Comparison of ENCODE assay signal across 9 cellular contexts in genomic region chr7:135757719-135758411, GRCh38. TPM values are rescaled to one million over a fixed set of nuclear protein-coding genes. Genes with fewer than 3 reads are reported as not detected.
DNase-seq lines count a peak whose midpoint lies in the region; ATAC-seq and TF ChIP-seq lines count a peak whose summit lies in the region.
"Had no signal": no experiment of that assay in that cellular context is flagged by ENCODE, and none has a peak within 500 bp of the region (broad histone marks: within the 10 kb centered on the region; RNA-seq: fewer than 3 reads in every experiment).

No MANE protein-coding gene starts in this region.

- H3K27ac Mint-ChIP-seq in GM23338 = peak overlapping the region; percentile 22; the same call in 1 of the 2 replicates

- H3K4me1 Mint-ChIP-seq in GM23338 = peaks cover 27% of the 10 kb centered on the region

- H3K27me3 Mint-ChIP-seq in GM23338 (ENCODE audit: insufficient read depth, low read depth, poor library complexity) = peaks cover 5% of the 10 kb centered on the region

- no peaks in the 10 kb centered on the region for H4K20me1 ChIP-seq in GM23338 (replicated peaks; ENCODE audit: insufficient read depth)

- H3K4me3 ChIP-seq in GM23338 = no peak overlapping the region
- no peak overlapping the region for H3K4me3 ChIP-seq in brain microvascular endothelial cell (ENCODE audit: low read depth, low read length)
- H3K4me3 ChIP-seq in skin epidermis = peak overlapping the region in 1 of 7 experiments; percentile 19

- peaks cover 13% of the 10 kb centered on the region; the same call in 1 of the 2 replicates for H3K4me1 ChIP-seq in GM23338 (ENCODE audit: insufficient read depth)

- ATAC-seq in GM23338 = no peak
- ATAC-seq in HG03571 (IDR thresholded peaks at IDR 0.05; ENCODE audit: unreplicated experiment) = no peak

- in situ Hi-C loops in brain microvascular endothelial cell (cut with HindIII; ENCODE audit: low pct_ligation_motif_present, low sequenced_read_pairs) = no loop called here

- H3K36me3 ChIP-seq in GM23338 (ENCODE audit: insufficient read depth) = no peaks in the 10 kb centered on the region
- no peaks in the 10 kb centered on the region for H3K36me3 ChIP-seq in brain microvascular endothelial cell (replicated peaks)

- H2AFZ ChIP-seq in GM23338 = peak overlapping the region; percentile 60; the same call in 1 of the 2 replicates

- H3K9me3 Mint-ChIP-seq in GM23338 = peaks cover 7% of the 10 kb centered on the region

- H3K27me3 ChIP-seq in GM23338 (ENCODE audit: insufficient read depth) (no peaks in the 10 kb centered on the region), brain microvascular endothelial cell (replicated peaks) (no peaks in the 10 kb centered on the region)

- H3K4me3 Mint-ChIP-seq in GM23338 = no peak overlapping the region

- no peak for TF ChIP-seq CTCF in GM23338 (conservative IDR thresholded peaks at IDR 0.05; ENCODE audit: low read depth in 2 of 2)
- TF ChIP-seq CTCF in brain microvascular endothelial cell (IDR thresholded peaks at IDR 0.05; ENCODE audit: low read depth, low read length, missing control alignments) = no peak

- DNase-seq in GM23338 (ENCODE audit: low spot score) = no peak
- no peak for DNase-seq in brain microvascular endothelial cell
- peak; percentile 78 for DNase-seq in iris pigment epithelial cell (ENCODE audit: low read depth)
- no peak for DNase-seq in stimulated activated CD4-positive, alpha-beta T cell treated with anti-CD3 and anti-CD28 coated beads, Interleukin-15, amount 100 ng/mL, for 24 hours
- no peak for DNase-seq in DMS114 treated with DMSO at 0.1 percent for 48 hours (lab: John Stamatoyannopoulos, UW; ENCODE audit: unreplicated experiment)
- no peak for DNase-seq in LoVo (ENCODE audit: low spot score)
- DNase-seq: NCI-H1417 treated with DMSO at 0.1 percent for 48 hours had no signal

- 0 out of 2 replicates have a peak overlapping the region, but pooled peaks have one; percentile 40 for H3K4me2 ChIP-seq in GM23338

- peaks cover 12% of the 10 kb centered on the region for H3K9me2 ChIP-seq in GM23338 (ENCODE audit: insufficient read depth)

- no peaks in the 10 kb centered on the region for H3F3A ChIP-seq in GM23338 (replicated peaks; ENCODE audit: low read depth)

- peaks cover 14% of the 10 kb centered on the region for H3K36me3 Mint-ChIP-seq in GM23338 (ENCODE audit: low read depth)

- H3K27ac ChIP-seq in GM23338 (ENCODE audit: low read depth) = no peak overlapping the region
- peak overlapping the region; percentile 73 for H3K27ac ChIP-seq in brain microvascular endothelial cell
- peak overlapping the region in 19 of 21 experiments; percentile 41 to 85 (median 66) for H3K27ac ChIP-seq in skin epidermis

- no peaks in the 10 kb centered on the region for H3K79me2 ChIP-seq in GM23338 (replicated peaks; ENCODE audit: insufficient read depth)

TF ChIP-seq in GM23338, 12 proteins besides CTCF, POLR2A, EP300 and RAD21 (continues in another document):
- no peak for TF ChIP-seq ZNF462 (CRISPR knock-in tag; IDR thresholded peaks at IDR 0.05)
- no peak for TF ChIP-seq STAT1 (IDR thresholded peaks at IDR 0.05; ENCODE audit: unreplicated experiment)
- TF ChIP-seq EZH2 (IDR thresholded peaks at IDR 0.05; ENCODE audit: low read depth, unreplicated experiment) = no peak
- TF ChIP-seq ZNF331 (CRISPR knock-in tag; IDR thresholded peaks at IDR 0.05; ENCODE audit: low read depth) = no peak
- TF ChIP-seq ZNF114 (CRISPR knock-in tag; IDR thresholded peaks at IDR 0.05) = no peak
- no peak for TF ChIP-seq JUNB (IDR thresholded peaks at IDR 0.05; ENCODE audit: unreplicated experiment)
- no peak for TF ChIP-seq ETS1 (IDR thresholded peaks at IDR 0.05)
- TF ChIP-seq POLR2AphosphoS5 (IDR thresholded peaks at IDR 0.05; ENCODE audit: low read depth) = no peak
- TF ChIP-seq EZH2phosphoT487 (IDR thresholded peaks at IDR 0.05; ENCODE audit: unreplicated experiment) = no peak

RNA-seq across cellular contexts. Expression of gene FAM180A, which starts 9.3 kb away (rescaled TPM):
- total RNA-seq in GM23338 (2014; rRNA removed; shearing (Covaris generic)) = not detected in 2 replicates
- polyA plus RNA-seq in GM23338 (2016; fragmentation: Nextera tagmentation; extraction: Ambion mirVana) = not detected in 2 replicates

RNA-seq across cellular contexts. Expression of gene SLC13A4, which starts 29.9 kb away (rescaled TPM):
- total RNA-seq in GM23338 (2014; rRNA removed; shearing (Covaris generic)) = 1.7 and 2.4 TPM in 2 replicates
- polyA plus RNA-seq in GM23338 (2016; fragmentation: Nextera tagmentation; extraction: Ambion mirVana) = 2.3 TPM in 2 replicates
